In the genomic region with DNA sequence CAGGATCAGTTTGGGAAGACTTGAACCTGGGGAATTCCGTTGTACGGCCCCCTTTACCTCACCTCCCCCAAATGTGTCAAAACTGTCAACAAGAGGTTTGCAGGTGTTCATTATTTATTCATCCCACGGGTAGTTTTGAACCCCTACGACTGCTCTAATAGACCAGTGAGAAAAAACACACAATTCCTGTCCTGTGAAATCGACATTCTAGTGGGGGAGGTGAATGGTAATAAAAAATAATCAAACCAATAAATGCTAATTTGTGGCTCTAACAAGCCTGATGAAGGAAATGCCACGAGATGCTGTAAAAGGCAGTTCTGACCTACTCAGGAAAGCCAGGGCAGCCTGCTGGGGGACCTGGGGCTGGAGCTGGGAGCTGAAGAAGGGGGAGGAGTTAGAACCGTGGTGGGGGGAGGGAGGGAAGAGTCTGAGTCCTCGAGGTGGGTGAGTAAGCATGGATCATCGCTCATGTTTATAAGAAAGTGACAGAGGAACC, we compare ENCODE assay signal across 9 cellular contexts. TPM values are rescaled to one million over a fixed set of nuclear protein-coding genes. Genes with fewer than 3 reads are reported as not detected.
DNase-seq lines count a peak whose midpoint lies in the region; ATAC-seq and TF ChIP-seq lines count a peak whose summit lies in the region.
"Had no signal": no experiment of that assay in that cellular context is flagged by ENCODE, and none has a peak within 500 bp of the region (broad histone marks: within the 10 kb centered on the region; RNA-seq: fewer than 3 reads in every experiment).

No MANE protein-coding gene starts in this region.

- ATAC-seq in GM19395 (IDR thresholded peaks at IDR 0.05; ENCODE audit: unreplicated experiment) = no peak
- no peak for ATAC-seq in HG03135 (IDR thresholded peaks at IDR 0.05; ENCODE audit: unreplicated experiment)
- no peak for ATAC-seq in GM18868 (IDR thresholded peaks at IDR 0.05; ENCODE audit: unreplicated experiment)

- no peaks in the 10 kb centered on the region for H4K20me1 ChIP-seq in PC-9 (ENCODE audit: insufficient read depth)

- TSS peak; percentile 58 for BruUV-seq in PC-9 (replicated peaks; lab: Mats Ljungman, UMichigan)

- WGBS in esophagus, 2 donors = 13 to 16% methylated on average over 9 of the region's 9 CpGs

- peak overlapping the region; percentile 51 for H3K27ac ChIP-seq in PC-9
- H3K27ac ChIP-seq in esophagus (ENCODE audit: low read depth in 2 of 2, low read length in 1 of 2) = peak overlapping the region; percentile 89 to 93
- peak overlapping the region; percentile 82 for H3K27ac ChIP-seq in parathyroid adenoma

- H3K36me3 ChIP-seq in ES-I3 (ENCODE audit: insufficient read depth, low read length) (no peaks in the 10 kb centered on the region), PC-9 (ENCODE audit: low read depth) (no peaks in the 10 kb centered on the region), esophagus (ENCODE audit: control insufficient read depth in 2 of 2, insufficient read depth in 2 of 2, low read length in 1 of 2) (peaks cover 0 to 20% of the 10 kb centered on the region in 2 donors), parathyroid adenoma (ENCODE audit: control insufficient read depth, insufficient read depth, low read length) (no peaks in the 10 kb centered on the region)

- POLR2A ChIA-PET in PC-9 (lab: Charles Lee; ENCODE audit: unreplicated experiment) = interaction anchor here (0.5 to 1.2 kb wide), 4 partner anchors 22 to 525 kb away, joined by 3 to 15 read pairs (median 8); no protein-coding TSS in a partner anchor

- DNase-seq in PC-9 = no peak
- DNase-seq in NK-92 treated with Interleukin-12 subunit alpha and Interleukin-12 subunit beta, amount 100 ng/mL, for 24 hours (lab: John Stamatoyannopoulos, UW) = no peak

- H3K4me2 ChIP-seq in PC-9 (peak overlapping the region; percentile 93), parathyroid adenoma (ENCODE audit: low read length) (peak overlapping the region; percentile 69)

- H3K4me1 ChIP-seq in ES-I3 (ENCODE audit: insufficient read depth, low read length) (peaks cover 29% of the 10 kb centered on the region), PC-9 (replicated peaks; ENCODE audit: insufficient read depth) (peaks cover 44% of the 10 kb centered on the region), esophagus (ENCODE audit: control insufficient read depth in 2 of 2, insufficient read depth in 2 of 2, low read length in 1 of 2) (peaks cover 4 to 16% of the 10 kb centered on the region in 2 donors), parathyroid adenoma (peaks cover 23% of the 10 kb centered on the region)

- H3K27me3 ChIP-seq in PC-9 (ENCODE audit: insufficient read depth, low read depth) (no peaks in the 10 kb centered on the region), esophagus (ENCODE audit: control insufficient read depth in 1 of 2, insufficient read depth in 2 of 2, low read length in 2 of 2) (no peaks in the 10 kb centered on the region), parathyroid adenoma (ENCODE audit: control insufficient read depth, insufficient read depth, low read length) (no peaks in the 10 kb centered on the region)

- H3K9ac ChIP-seq in ES-I3 (ENCODE audit: low read depth, low read length) (peak overlapping the region; percentile 65), parathyroid adenoma (no peak overlapping the region)

- intact Hi-C loops in PC-9 (cut with micrococcal nuclease; ENCODE audit: unreplicated experiment) = loop anchor here (1.0 to 10.0 kb wide), 7 partner anchors 16 to 384 kb away; partner anchors contain the start of genes ABCB6, ANKZF1, ATG9A and TUBA4A

- no peak for TF ChIP-seq CTCF in PC-9 (conservative IDR thresholded peaks at IDR 0.05)
- TF ChIP-seq CTCF in parathyroid adenoma (IDR thresholded peaks at IDR 0.05) = no peak

- H3K4me3 ChIP-seq in PC-9 (peak overlapping the region; percentile 81; the same call in 1 of the 2 replicates), esophagus (ENCODE audit: low read depth in 1 of 2, low read length in 2 of 2) (peak overlapping the region in 1 of 2 donors; percentile 11), parathyroid adenoma (ENCODE audit: low read depth, low read length) (peak overlapping the region; percentile 72)

- CTCF ChIA-PET in PC-9 (lab: Charles Lee) = interaction anchor here (0.6 to 2.3 kb wide), 3 partner anchors 16 to 26 kb away, joined by 4 to 13 read pairs (median 6); no protein-coding TSS in a partner anchor

- no peaks in the 10 kb centered on the region for H3K9me3 ChIP-seq in ES-I3 (ENCODE audit: control insufficient read depth, insufficient read depth, low read length)
- no peaks in the 10 kb centered on the region for H3K9me3 ChIP-seq in PC-9 (ENCODE audit: insufficient read depth, low read depth)
- no peaks in the 10 kb centered on the region for H3K9me3 ChIP-seq in esophagus (ENCODE audit: control insufficient read depth in 2 of 2, insufficient read depth in 1 of 2, low read depth in 1 of 2, low read length in 1 of 2)
- no peaks in the 10 kb centered on the region for H3K9me3 ChIP-seq in parathyroid adenoma (ENCODE audit: control insufficient read depth, low read length)

- H3K9me2 ChIP-seq in PC-9 (ENCODE audit: insufficient read depth) = no peaks in the 10 kb centered on the region

- H2AFZ ChIP-seq in PC-9 (peak overlapping the region; percentile 25; the same call in 1 of the 2 replicates), parathyroid adenoma (peak overlapping the region; percentile 74)

- H3F3A ChIP-seq in PC-9 (ENCODE audit: insufficient read depth, low read depth) = peaks cover 31% of the 10 kb centered on the region

- H3K79me2 ChIP-seq in PC-9 (ENCODE audit: low read depth) = 0 out of 2 replicates have a peak, but pooled peaks cover 3% of the 10 kb centered on the region
- H3K79me2 ChIP-seq in parathyroid adenoma = no peaks in the 10 kb centered on the region

RNA-seq across cellular contexts. Expression of gene DNAJB2, which starts 0.5 kb away (rescaled TPM):
- total RNA-seq in PC-9 (2021) = 38.5 and 47.5 TPM in 2 replicates
- polyA plus RNA-seq in esophagus = 10 to 100 TPM; 42.4 to 47.8 TPM

RNA-seq across cellular contexts. Expression of gene TUBA4A, which starts 25.0 kb away (rescaled TPM):
- total RNA-seq in PC-9 (2021) = 118 and 157 TPM in 2 replicates
- polyA plus RNA-seq in esophagus = 100 to 1,000 TPM in 1 of 2 donors, 10 to 100 TPM in 1; 89.0 to 161 TPM

RNA-seq across cellular contexts. Expression of gene TUBA4B, which starts 25.7 kb away (rescaled TPM):
- not detected in 2 replicates for total RNA-seq in PC-9 (2021)
- under 1 TPM in 1 of 2 donors, not detected in 1; 0.02 TPM for polyA plus RNA-seq in esophagus
- total RNA-seq: kidney epithelial cell had no signal

RNA-seq across cellular contexts. Expression of gene PTPRN, which starts 30.5 kb away (rescaled TPM):
- total RNA-seq in PC-9 (2021) = not detected in 2 replicates
- under 1 TPM; 0.02 to 0.14 TPM for polyA plus RNA-seq in esophagus

RNA-seq across cellular contexts. Expression of gene STK16, which starts 33.4 kb away (rescaled TPM):
- total RNA-seq in PC-9 (2021) = 39.6 and 47.2 TPM in 2 replicates
- 10 to 100 TPM; 20.4 to 33.3 TPM for polyA plus RNA-seq in esophagus
